ENCODE assay signal across 13 cellular contexts in genomic region chr9:134666208-134666607, GRCh38. TPM values are rescaled to one million over a fixed set of nuclear protein-coding genes. Genes with fewer than 3 reads are reported as not detected.
"Had no signal": no experiment of that assay in that cellular context is flagged by ENCODE, and none has a peak within 500 bp of the region (broad histone marks: within the 10 kb centered on the region; RNA-seq: fewer than 3 reads in every experiment).

No MANE protein-coding gene starts in this region.

- H3K36me3 Mint-ChIP-seq: activated naive CD4-positive, alpha-beta T cell treated with anti-CD3 and anti-CD28 coated beads, Interleukin-2, amount 10 ng/mL, durations not matched to agents 7 days and 5 days; naive thymus-derived CD4-positive, alpha-beta T cell had no signal

- H3K27ac ChIP-seq: adrenal gland, transverse colon had no signal

- H3K36me3 ChIP-seq: adrenal gland, transverse colon had no signal

- ATAC-seq: left lobe of liver, mucosa of descending colon had no signal

- H3K4me3 ChIP-seq: adrenal gland, mucosa of descending colon, transverse colon had no signal

- H3K27me3 ChIP-seq: adrenal gland, transverse colon had no signal

- DNase-seq: activated naive CD4-positive, alpha-beta T cell treated with anti-CD3 and anti-CD28 coated beads, Interleukin-2, amount 10 ng/mL, durations not matched to agents 7 days and 5 days; activated T-cell treated with anti-CD3 and anti-CD28 coated beads for 4 hours; adrenal gland; erythroblast; islet precursor cell; naive thymus-derived CD4-positive, alpha-beta T cell; stimulated activated CD4-positive, alpha-beta T cell treated with anti-CD3 and anti-CD28 coated beads, Interleukin-15, amount 100 ng/mL, for 24 hours; stimulated activated CD4-positive, alpha-beta T cell treated with anti-CD3 and anti-CD28 coated beads, Interleukin-4, amount 100 ng/mL, for 1 hour; stimulated activated naive CD4-positive, alpha-beta T cell treated with Interleukin-2 at 50 U/mL for 16 hours; T-helper 1 cell; transverse colon had no signal

- H3K27ac Mint-ChIP-seq: activated naive CD4-positive, alpha-beta T cell treated with anti-CD3 and anti-CD28 coated beads, Interleukin-2, amount 10 ng/mL, durations not matched to agents 7 days and 5 days; naive thymus-derived CD4-positive, alpha-beta T cell had no signal

- H3K27me3 Mint-ChIP-seq: activated naive CD4-positive, alpha-beta T cell treated with anti-CD3 and anti-CD28 coated beads, Interleukin-2, amount 10 ng/mL, durations not matched to agents 7 days and 5 days had no signal

- H3K4me1 Mint-ChIP-seq: activated naive CD4-positive, alpha-beta T cell treated with anti-CD3 and anti-CD28 coated beads, Interleukin-2, amount 10 ng/mL, durations not matched to agents 7 days and 5 days had no signal

- H3K9me3 ChIP-seq: adrenal gland, mucosa of descending colon, transverse colon had no signal

- H3K4me3 Mint-ChIP-seq: activated naive CD4-positive, alpha-beta T cell treated with anti-CD3 and anti-CD28 coated beads, Interleukin-2, amount 10 ng/mL, durations not matched to agents 7 days and 5 days; naive thymus-derived CD4-positive, alpha-beta T cell had no signal

RNA-seq across cellular contexts. Expression of gene COL5A1, which starts 24.6 kb away (rescaled TPM):
- polyA plus RNA-seq: naive thymus-derived CD4-positive, alpha-beta T cell had no signal
